ENCODE assay signal across 1 cellular context in the genomic region with DNA sequence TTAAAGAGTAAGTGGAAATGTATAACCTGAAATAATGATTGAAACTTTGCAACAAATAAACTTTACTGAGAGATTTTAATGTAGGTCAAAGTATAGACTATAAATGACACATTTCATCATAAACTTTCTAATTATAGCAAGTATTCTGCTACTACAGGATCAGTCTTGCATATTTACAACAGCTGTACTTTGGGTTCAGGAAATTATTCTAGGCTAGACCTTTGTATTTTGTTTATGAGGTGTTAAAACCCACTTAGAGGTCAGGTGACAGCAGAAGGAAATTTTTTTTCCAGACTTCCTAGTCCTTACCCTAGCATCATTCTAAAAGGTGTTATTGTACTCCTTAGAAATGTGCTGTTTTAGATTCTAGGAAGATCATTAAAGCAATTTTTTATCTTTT.
TF ChIP-seq lines count a peak whose summit lies in the region.

No MANE protein-coding gene starts in this region.

TF ChIP-seq in HepG2, 621 proteins besides CTCF, POLR2A, EP300 and RAD21:
- TF ChIP-seq MEIS2 (CRISPR knock-in tag; IDR thresholded peaks at IDR 0.05) = no peak
- no peak for TF ChIP-seq ZNF792 (CRISPR knock-in tag; IDR thresholded peaks at IDR 0.05)
- no peak for TF ChIP-seq MEF2D (CRISPR knock-in tag; IDR thresholded peaks at IDR 0.05)
- no peak for TF ChIP-seq SNAI1 (CRISPR knock-in tag; IDR thresholded peaks at IDR 0.05; ENCODE audit: borderline replicate concordance)
- TF ChIP-seq, protein P1, sequence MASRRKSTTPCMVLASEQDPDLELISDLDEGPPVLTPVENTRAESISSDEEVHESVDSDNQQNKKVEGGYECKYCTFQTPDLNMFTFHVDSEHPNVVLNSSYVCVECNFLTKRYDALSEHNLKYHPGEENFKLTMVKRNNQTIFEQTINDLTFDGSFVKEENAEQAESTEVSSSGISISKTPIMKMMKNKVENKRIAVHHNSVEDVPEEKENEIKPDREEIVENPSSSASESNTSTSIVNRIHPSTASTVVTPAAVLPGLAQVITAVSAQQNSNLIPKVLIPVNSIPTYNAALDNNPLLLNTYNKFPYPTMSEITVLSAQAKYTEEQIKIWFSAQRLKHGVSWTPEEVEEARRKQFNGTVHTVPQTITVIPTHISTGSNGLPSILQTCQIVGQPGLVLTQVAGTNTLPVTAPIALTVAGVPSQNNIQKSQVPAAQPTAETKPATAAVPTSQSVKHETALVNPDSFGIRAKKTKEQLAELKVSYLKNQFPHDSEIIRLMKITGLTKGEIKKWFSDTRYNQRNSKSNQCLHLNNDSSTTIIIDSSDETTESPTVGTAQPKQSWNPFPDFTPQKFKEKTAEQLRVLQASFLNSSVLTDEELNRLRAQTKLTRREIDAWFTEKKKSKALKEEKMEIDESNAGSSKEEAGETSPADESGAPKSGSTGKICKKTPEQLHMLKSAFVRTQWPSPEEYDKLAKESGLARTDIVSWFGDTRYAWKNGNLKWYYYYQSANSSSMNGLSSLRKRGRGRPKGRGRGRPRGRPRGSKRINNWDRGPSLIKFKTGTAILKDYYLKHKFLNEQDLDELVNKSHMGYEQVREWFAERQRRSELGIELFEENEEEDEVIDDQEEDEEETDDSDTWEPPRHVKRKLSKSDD (CRISPR knock-in tag; IDR thresholded peaks at IDR 0.05; ENCODE audit: low read depth) = no peak
- TF ChIP-seq, protein P2, sequence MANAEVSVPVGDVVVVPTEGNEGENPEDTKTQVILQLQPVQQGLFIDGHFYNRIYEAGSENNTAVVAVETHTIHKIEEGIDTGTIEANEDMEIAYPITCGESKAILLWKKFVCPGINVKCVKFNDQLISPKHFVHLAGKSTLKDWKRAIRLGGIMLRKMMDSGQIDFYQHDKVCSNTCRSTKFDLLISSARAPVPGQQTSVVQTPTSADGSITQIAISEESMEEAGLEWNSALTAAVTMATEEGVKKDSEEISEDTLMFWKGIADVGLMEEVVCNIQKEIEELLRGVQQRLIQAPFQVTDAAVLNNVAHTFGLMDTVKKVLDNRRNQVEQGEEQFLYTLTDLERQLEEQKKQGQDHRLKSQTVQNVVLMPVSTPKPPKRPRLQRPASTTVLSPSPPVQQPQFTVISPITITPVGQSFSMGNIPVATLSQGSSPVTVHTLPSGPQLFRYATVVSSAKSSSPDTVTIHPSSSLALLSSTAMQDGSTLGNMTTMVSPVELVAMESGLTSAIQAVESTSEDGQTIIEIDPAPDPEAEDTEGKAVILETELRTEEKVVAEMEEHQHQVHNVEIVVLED (CRISPR knock-in tag; IDR thresholded peaks at IDR 0.05; ENCODE audit: borderline replicate concordance) = no peak
- TF ChIP-seq, protein P3, sequence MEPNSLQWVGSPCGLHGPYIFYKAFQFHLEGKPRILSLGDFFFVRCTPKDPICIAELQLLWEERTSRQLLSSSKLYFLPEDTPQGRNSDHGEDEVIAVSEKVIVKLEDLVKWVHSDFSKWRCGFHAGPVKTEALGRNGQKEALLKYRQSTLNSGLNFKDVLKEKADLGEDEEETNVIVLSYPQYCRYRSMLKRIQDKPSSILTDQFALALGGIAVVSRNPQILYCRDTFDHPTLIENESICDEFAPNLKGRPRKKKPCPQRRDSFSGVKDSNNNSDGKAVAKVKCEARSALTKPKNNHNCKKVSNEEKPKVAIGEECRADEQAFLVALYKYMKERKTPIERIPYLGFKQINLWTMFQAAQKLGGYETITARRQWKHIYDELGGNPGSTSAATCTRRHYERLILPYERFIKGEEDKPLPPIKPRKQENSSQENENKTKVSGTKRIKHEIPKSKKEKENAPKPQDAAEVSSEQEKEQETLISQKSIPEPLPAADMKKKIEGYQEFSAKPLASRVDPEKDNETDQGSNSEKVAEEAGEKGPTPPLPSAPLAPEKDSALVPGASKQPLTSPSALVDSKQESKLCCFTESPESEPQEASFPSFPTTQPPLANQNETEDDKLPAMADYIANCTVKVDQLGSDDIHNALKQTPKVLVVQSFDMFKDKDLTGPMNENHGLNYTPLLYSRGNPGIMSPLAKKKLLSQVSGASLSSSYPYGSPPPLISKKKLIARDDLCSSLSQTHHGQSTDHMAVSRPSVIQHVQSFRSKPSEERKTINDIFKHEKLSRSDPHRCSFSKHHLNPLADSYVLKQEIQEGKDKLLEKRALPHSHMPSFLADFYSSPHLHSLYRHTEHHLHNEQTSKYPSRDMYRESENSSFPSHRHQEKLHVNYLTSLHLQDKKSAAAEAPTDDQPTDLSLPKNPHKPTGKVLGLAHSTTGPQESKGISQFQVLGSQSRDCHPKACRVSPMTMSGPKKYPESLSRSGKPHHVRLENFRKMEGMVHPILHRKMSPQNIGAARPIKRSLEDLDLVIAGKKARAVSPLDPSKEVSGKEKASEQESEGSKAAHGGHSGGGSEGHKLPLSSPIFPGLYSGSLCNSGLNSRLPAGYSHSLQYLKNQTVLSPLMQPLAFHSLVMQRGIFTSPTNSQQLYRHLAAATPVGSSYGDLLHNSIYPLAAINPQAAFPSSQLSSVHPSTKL (CRISPR knock-in tag; IDR thresholded peaks at IDR 0.05) = no peak
- no peak for TF ChIP-seq ZNF230 (CRISPR knock-in tag; IDR thresholded peaks at IDR 0.05)
- TF ChIP-seq, protein P4, sequence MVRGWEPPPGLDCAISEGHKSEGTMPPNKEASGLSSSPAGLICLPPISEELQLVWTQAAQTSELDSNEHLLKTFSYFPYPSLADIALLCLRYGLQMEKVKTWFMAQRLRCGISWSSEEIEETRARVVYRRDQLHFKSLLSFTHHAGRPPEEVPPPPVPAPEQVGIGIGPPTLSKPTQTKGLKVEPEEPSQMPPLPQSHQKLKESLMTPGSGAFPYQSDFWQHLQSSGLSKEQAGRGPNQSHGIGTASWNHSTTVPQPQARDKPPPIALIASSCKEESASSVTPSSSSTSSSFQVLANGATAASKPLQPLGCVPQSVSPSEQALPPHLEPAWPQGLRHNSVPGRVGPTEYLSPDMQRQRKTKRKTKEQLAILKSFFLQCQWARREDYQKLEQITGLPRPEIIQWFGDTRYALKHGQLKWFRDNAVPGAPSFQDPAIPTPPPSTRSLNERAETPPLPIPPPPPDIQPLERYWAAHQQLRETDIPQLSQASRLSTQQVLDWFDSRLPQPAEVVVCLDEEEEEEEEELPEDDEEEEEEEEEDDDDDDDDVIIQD (CRISPR knock-in tag; IDR thresholded peaks at IDR 0.05; ENCODE audit: low read depth) = no peak
- TF ChIP-seq PCBP1 (IDR thresholded peaks at IDR 0.05; ENCODE audit: borderline replicate concordance, low read depth, low read length) = no peak
- TF ChIP-seq, protein P5, sequence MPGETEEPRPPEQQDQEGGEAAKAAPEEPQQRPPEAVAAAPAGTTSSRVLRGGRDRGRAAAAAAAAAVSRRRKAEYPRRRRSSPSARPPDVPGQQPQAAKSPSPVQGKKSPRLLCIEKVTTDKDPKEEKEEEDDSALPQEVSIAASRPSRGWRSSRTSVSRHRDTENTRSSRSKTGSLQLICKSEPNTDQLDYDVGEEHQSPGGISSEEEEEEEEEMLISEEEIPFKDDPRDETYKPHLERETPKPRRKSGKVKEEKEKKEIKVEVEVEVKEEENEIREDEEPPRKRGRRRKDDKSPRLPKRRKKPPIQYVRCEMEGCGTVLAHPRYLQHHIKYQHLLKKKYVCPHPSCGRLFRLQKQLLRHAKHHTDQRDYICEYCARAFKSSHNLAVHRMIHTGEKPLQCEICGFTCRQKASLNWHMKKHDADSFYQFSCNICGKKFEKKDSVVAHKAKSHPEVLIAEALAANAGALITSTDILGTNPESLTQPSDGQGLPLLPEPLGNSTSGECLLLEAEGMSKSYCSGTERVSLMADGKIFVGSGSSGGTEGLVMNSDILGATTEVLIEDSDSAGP (CRISPR knock-in tag; IDR thresholded peaks at IDR 0.05; ENCODE audit: borderline replicate concordance) = no peak
- no peak for TF ChIP-seq CREM (IDR thresholded peaks at IDR 0.05)
- TF ChIP-seq CREM (CRISPR knock-in tag; IDR thresholded peaks at IDR 0.05) = no peak
